ENCODE assay signal across 1 cellular context in genomic region chr17:73092518-73093135, GRCh38.
TF ChIP-seq lines count a peak whose summit lies in the region.

TSS of gene SLC39A11 (minus strand) at chr17:73092688. CDS start at chr17:73088764, 3,924 bp downstream.

TF ChIP-seq in HepG2, 621 proteins besides CTCF, POLR2A, EP300 and RAD21 (continued from another document and continues in another):
- no peak for TF ChIP-seq SOX13 (IDR thresholded peaks at IDR 0.05)
- peak in 1 of 2 experiments; percentile 63; a peak in 2 of 4 replicates for TF ChIP-seq SOX13 (CRISPR knock-in tag; conservative IDR thresholded peaks at IDR 0.05 in 1 of 2, IDR thresholded peaks at IDR 0.05 in 1 of 2)
- peak; percentile 87; the same call in 1 of the 2 replicates for TF ChIP-seq WIZ (CRISPR knock-in tag; IDR thresholded peaks at IDR 0.05)
- TF ChIP-seq KDM3A (CRISPR knock-in tag; IDR thresholded peaks at IDR 0.05; ENCODE audit: low read depth) = peak; percentile 31; the same call in 1 of the 2 replicates
- TF ChIP-seq PBX2 (CRISPR knock-in tag; IDR thresholded peaks at IDR 0.05) = peak; percentile 15; the same call in 1 of the 2 replicates
- TF ChIP-seq ZNF337 (CRISPR knock-in tag; IDR thresholded peaks at IDR 0.05; ENCODE audit: borderline replicate concordance, low read depth) = 0 out of 2 replicates have a peak, but pooled peaks have one; percentile 57
- 0 out of 2 replicates have a peak, but pooled peaks have one; percentile 48 for TF ChIP-seq EED (CRISPR knock-in tag; IDR thresholded peaks at IDR 0.05)
- no peak for TF ChIP-seq SRSF9 (IDR thresholded peaks at IDR 0.05; ENCODE audit: borderline replicate concordance, insufficient read depth, low read depth, low read length, poor library complexity, severe bottlenecking)
- peak; percentile 94 for TF ChIP-seq ZNF589 (CRISPR knock-in tag; conservative IDR thresholded peaks at IDR 0.05)
- no peak for TF ChIP-seq E2F1 (CRISPR knock-in tag; IDR thresholded peaks at IDR 0.05)
- peak; percentile 90 for TF ChIP-seq SP4 (CRISPR knock-in tag; IDR thresholded peaks at IDR 0.05)
- TF ChIP-seq ZSCAN21 (CRISPR knock-in tag; IDR thresholded peaks at IDR 0.05; ENCODE audit: borderline replicate concordance) = peak; percentile 90
- TF ChIP-seq ZNF432 (CRISPR knock-in tag; IDR thresholded peaks at IDR 0.05; ENCODE audit: borderline replicate concordance) = no peak
- TF ChIP-seq USF2 (IDR thresholded peaks at IDR 0.05; ENCODE audit: low read depth, low read length) = peak; percentile 75
- peak; percentile 93; the same call in 1 of the 2 replicates for TF ChIP-seq USF2 (CRISPR knock-in tag; IDR thresholded peaks at IDR 0.05; ENCODE audit: borderline replicate concordance)
- peak; percentile 80 for TF ChIP-seq ZNF781 (CRISPR knock-in tag; IDR thresholded peaks at IDR 0.05; ENCODE audit: borderline replicate concordance, not compliant biosample characterization)
- peak; percentile 81 for TF ChIP-seq TFE3 (CRISPR knock-in tag; IDR thresholded peaks at IDR 0.05)
- TF ChIP-seq IRF1 (CRISPR knock-in tag; IDR thresholded peaks at IDR 0.05; ENCODE audit: low read depth) = no peak
- peak; percentile 88 for TF ChIP-seq ZSCAN31 (CRISPR knock-in tag; IDR thresholded peaks at IDR 0.05; ENCODE audit: low read depth)
- TF ChIP-seq ONECUT2 (CRISPR knock-in tag; IDR thresholded peaks at IDR 0.05) = no peak
- 0 out of 2 replicates have a peak, but pooled peaks have one; percentile 47 for TF ChIP-seq ZNF678 (CRISPR knock-in tag; IDR thresholded peaks at IDR 0.05)
- no peak for TF ChIP-seq HES4 (CRISPR knock-in tag; IDR thresholded peaks at IDR 0.05; ENCODE audit: borderline replicate concordance)
- TF ChIP-seq ZNF276 (CRISPR knock-in tag; IDR thresholded peaks at IDR 0.05; ENCODE audit: low read depth) = peak; percentile 77; the same call in 1 of the 2 replicates
- TF ChIP-seq ZKSCAN8 (CRISPR knock-in tag; IDR thresholded peaks at IDR 0.05; ENCODE audit: borderline replicate concordance) = peak; percentile 29; the same call in 1 of the 2 replicates
- 0 out of 2 replicates have a peak, but pooled peaks have one; percentile 55 for TF ChIP-seq BRCA1 (CRISPR knock-in tag; IDR thresholded peaks at IDR 0.05)
- TF ChIP-seq NFKBIZ (CRISPR knock-in tag; IDR thresholded peaks at IDR 0.05) = no peak
- 0 out of 2 replicates have a peak, but pooled peaks have one; percentile 57 for TF ChIP-seq ZNF784 (CRISPR knock-in tag; IDR thresholded peaks at IDR 0.05; ENCODE audit: borderline replicate concordance)
- TF ChIP-seq ATF5 (CRISPR knock-in tag; IDR thresholded peaks at IDR 0.05; ENCODE audit: low read depth) = 0 out of 2 replicates have a peak, but pooled peaks have one; percentile 45
- TF ChIP-seq FOXO1 (CRISPR knock-in tag; IDR thresholded peaks at IDR 0.05) = 0 out of 2 replicates have a peak, but pooled peaks have one; percentile 17
- no peak for TF ChIP-seq SSRP1 (CRISPR knock-in tag; IDR thresholded peaks at IDR 0.05)
- TF ChIP-seq SALL1 (CRISPR knock-in tag; IDR thresholded peaks at IDR 0.05) = peak; percentile 93
- TF ChIP-seq TFDP2 (CRISPR knock-in tag; IDR thresholded peaks at IDR 0.05) = peak; percentile 82
- peak; percentile 64; the same call in 1 of the 2 replicates for TF ChIP-seq CBFB (CRISPR knock-in tag; IDR thresholded peaks at IDR 0.05)
- peak; percentile 92; the same call in 1 of the 2 replicates for TF ChIP-seq NR0B2 (CRISPR knock-in tag; IDR thresholded peaks at IDR 0.05)
- peak; percentile 72 for TF ChIP-seq ZNF275 (CRISPR knock-in tag; IDR thresholded peaks at IDR 0.05; ENCODE audit: borderline replicate concordance)
- TF ChIP-seq HOXD1 (CRISPR knock-in tag; IDR thresholded peaks at IDR 0.05) = peak; percentile 76; the same call in 1 of the 2 replicates
- TF ChIP-seq LCORL (IDR thresholded peaks at IDR 0.05) = no peak
- peak; percentile 70 for TF ChIP-seq LCORL (CRISPR knock-in tag; IDR thresholded peaks at IDR 0.05)
- TF ChIP-seq ZNF343 (CRISPR knock-in tag; IDR thresholded peaks at IDR 0.05) = no peak; the same call in 1 of the 2 replicates
- 0 out of 2 replicates have a peak, but pooled peaks have one; percentile 38 for TF ChIP-seq JUNB (CRISPR knock-in tag; IDR thresholded peaks at IDR 0.05; ENCODE audit: borderline replicate concordance)
- TF ChIP-seq NAIF1 (CRISPR knock-in tag; IDR thresholded peaks at IDR 0.05; ENCODE audit: borderline replicate concordance) = no peak; the same call in 1 of the 2 replicates
- peak; percentile 63; the same call in 1 of the 2 replicates for TF ChIP-seq RXRB (CRISPR knock-in tag; IDR thresholded peaks at IDR 0.05; ENCODE audit: borderline replicate concordance)
- no peak for TF ChIP-seq SYNCRIP (IDR thresholded peaks at IDR 0.05; ENCODE audit: insufficient read depth, low read depth, low read length)
- TF ChIP-seq ZNF564 (CRISPR knock-in tag; IDR thresholded peaks at IDR 0.05) = peak; percentile 43; the same call in 1 of the 2 replicates
- peak; percentile 90 for TF ChIP-seq GABPB1 (CRISPR knock-in tag; IDR thresholded peaks at IDR 0.05)
- TF ChIP-seq ZNF792 (CRISPR knock-in tag; IDR thresholded peaks at IDR 0.05) = peak; percentile 75
- 0 out of 2 replicates have a peak, but pooled peaks have one; percentile 56 for TF ChIP-seq ZNF691 (CRISPR knock-in tag; IDR thresholded peaks at IDR 0.05; ENCODE audit: borderline replicate concordance, low read depth)
- TF ChIP-seq SMARCC2 (IDR thresholded peaks at IDR 0.05) = no peak
- no peak for TF ChIP-seq IRF2 (CRISPR knock-in tag; IDR thresholded peaks at IDR 0.05)
- TF ChIP-seq GATAD1 (CRISPR knock-in tag; IDR thresholded peaks at IDR 0.05) = peak; percentile 62; the same call in 1 of the 2 replicates
- TF ChIP-seq FOXA3 (CRISPR knock-in tag; IDR thresholded peaks at IDR 0.05) = peak; percentile 70
